In the genomic region with DNA sequence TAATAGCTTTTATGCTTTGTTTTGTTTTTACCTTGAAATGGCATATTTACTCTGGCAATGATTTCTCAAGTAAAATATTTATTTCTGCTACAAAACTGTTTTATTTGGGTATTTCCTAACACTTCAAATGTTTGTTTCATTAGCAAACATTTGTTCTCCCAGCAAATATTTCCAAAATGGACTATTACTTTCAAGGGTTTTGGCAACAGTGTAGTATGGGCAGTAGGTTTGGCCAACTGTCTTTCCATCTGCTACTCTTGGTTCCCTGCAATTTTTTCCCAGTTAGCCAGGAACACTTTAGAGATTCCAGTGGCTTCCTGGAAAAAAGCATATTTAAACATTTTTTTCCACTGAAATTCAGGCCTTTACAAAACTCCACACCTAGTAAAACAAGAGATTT, we compare ENCODE assay signal across 22 cellular contexts.
"Had no signal": no experiment of that assay in that cellular context is flagged by ENCODE, and none has a peak within 500 bp of the region (broad histone marks: within the 10 kb centered on the region; RNA-seq: fewer than 3 reads in every experiment).

No MANE protein-coding gene starts in this region.

- H3K4me1 ChIP-seq: SJSA1 had no signal

- FAIRE-seq: bronchial epithelial cell had no signal

- DNase-seq: activated CD4-positive, alpha-beta T cell treated with anti-CD3 and anti-CD28 coated beads for 4 hours; activated CD8-positive, alpha-beta memory T cell treated with anti-CD3 and anti-CD28 coated beads, Interleukin-2, amount 50 U/mL, for 4 hours; activated CD8-positive, alpha-beta T cell treated with anti-CD3 and anti-CD28 coated beads for 36 hours; activated gamma-delta T cell treated with Interleukin-2 at 50 U/mL for 16 hours; activated naive CD4-positive, alpha-beta T cell treated with anti-CD3 and anti-CD28 coated beads, Interleukin-2, amount 10 ng/mL, durations not matched to agents 7 days and 5 days; activated naive CD8-positive, alpha-beta T cell treated with anti-CD3 and anti-CD28 coated beads, Interleukin-2, amount 10 ng/mL, durations not matched to agents 7 days and 5 days; activated T-cell treated with anti-CD3 and anti-CD28 coated beads, Interleukin-2, amount 50 U/mL, for 72 hours; aorta; central memory CD4-positive, alpha-beta T cell; NCI-H1092; NCI-H1417; NCI-H2029 treated with DMSO at 0.1 percent for 48 hours; NCI-H345; NCI-H510A; NCI-H526 treated with DMSO at 0.1 percent for 48 hours; NCI-H82; Right ventricle myocardium superior; RPMI8226 had no signal

- H3K9me3 ChIP-seq: SJSA1 had no signal

- H3K4me3 ChIP-seq: SJSA1 had no signal

- H3K27ac ChIP-seq: SJSA1 had no signal

- ATAC-seq: activated CD4-positive, CD25-positive, alpha-beta regulatory T cell treated with anti-CD3 and anti-CD28 coated beads, Interleukin-2, amount 50 U/mL, for 24 hours; activated CD8-positive, alpha-beta T cell treated with anti-CD3 and anti-CD28 coated beads for 36 hours; activated T-cell treated with anti-CD3 and anti-CD28 coated beads, Interleukin-2, amount 50 U/mL, for 72 hours; Panc1 had no signal
